Comparison of ENCODE assay signal across 2 cellular contexts in the genomic region with DNA sequence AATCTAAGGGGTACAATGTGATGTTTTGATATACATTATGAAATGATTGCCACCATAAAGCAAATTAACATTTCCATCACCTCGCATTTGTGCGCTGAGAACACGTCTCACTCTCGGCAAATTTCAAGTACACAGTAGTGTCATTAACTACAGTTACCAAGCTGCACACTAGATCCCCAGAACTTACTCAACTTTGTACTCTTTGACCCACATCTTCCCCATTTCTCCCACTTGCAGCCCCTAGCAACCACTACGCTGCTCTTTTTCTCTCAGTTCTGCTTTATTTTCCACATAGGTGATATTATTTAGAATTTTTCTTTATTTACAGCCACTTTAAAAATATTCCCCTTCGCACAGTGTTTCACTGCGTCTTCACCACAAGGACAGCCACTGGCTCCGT.
TF ChIP-seq lines count a peak whose summit lies in the region.

No MANE protein-coding gene starts in this region.

TF ChIP-seq in GM23338, 12 proteins besides CTCF, POLR2A, EP300 and RAD21 (continues in another document):
- TF ChIP-seq STAT1 (IDR thresholded peaks at IDR 0.05; ENCODE audit: unreplicated experiment) = no peak
- TF ChIP-seq ZNF114 (CRISPR knock-in tag; IDR thresholded peaks at IDR 0.05) = no peak
- TF ChIP-seq CREB1 (CRISPR knock-in tag; IDR thresholded peaks at IDR 0.05; ENCODE audit: low read depth) = no peak
- no peak for TF ChIP-seq ZNF331 (CRISPR knock-in tag; IDR thresholded peaks at IDR 0.05; ENCODE audit: low read depth)
- no peak for TF ChIP-seq EZH2phosphoT487 (IDR thresholded peaks at IDR 0.05; ENCODE audit: unreplicated experiment)
- TF ChIP-seq NANOG (IDR thresholded peaks at IDR 0.05; ENCODE audit: borderline replicate concordance) = no peak
- TF ChIP-seq JUNB (IDR thresholded peaks at IDR 0.05; ENCODE audit: unreplicated experiment) = no peak
- TF ChIP-seq EZH2 (IDR thresholded peaks at IDR 0.05; ENCODE audit: low read depth, unreplicated experiment) = no peak
- TF ChIP-seq, protein P1, sequence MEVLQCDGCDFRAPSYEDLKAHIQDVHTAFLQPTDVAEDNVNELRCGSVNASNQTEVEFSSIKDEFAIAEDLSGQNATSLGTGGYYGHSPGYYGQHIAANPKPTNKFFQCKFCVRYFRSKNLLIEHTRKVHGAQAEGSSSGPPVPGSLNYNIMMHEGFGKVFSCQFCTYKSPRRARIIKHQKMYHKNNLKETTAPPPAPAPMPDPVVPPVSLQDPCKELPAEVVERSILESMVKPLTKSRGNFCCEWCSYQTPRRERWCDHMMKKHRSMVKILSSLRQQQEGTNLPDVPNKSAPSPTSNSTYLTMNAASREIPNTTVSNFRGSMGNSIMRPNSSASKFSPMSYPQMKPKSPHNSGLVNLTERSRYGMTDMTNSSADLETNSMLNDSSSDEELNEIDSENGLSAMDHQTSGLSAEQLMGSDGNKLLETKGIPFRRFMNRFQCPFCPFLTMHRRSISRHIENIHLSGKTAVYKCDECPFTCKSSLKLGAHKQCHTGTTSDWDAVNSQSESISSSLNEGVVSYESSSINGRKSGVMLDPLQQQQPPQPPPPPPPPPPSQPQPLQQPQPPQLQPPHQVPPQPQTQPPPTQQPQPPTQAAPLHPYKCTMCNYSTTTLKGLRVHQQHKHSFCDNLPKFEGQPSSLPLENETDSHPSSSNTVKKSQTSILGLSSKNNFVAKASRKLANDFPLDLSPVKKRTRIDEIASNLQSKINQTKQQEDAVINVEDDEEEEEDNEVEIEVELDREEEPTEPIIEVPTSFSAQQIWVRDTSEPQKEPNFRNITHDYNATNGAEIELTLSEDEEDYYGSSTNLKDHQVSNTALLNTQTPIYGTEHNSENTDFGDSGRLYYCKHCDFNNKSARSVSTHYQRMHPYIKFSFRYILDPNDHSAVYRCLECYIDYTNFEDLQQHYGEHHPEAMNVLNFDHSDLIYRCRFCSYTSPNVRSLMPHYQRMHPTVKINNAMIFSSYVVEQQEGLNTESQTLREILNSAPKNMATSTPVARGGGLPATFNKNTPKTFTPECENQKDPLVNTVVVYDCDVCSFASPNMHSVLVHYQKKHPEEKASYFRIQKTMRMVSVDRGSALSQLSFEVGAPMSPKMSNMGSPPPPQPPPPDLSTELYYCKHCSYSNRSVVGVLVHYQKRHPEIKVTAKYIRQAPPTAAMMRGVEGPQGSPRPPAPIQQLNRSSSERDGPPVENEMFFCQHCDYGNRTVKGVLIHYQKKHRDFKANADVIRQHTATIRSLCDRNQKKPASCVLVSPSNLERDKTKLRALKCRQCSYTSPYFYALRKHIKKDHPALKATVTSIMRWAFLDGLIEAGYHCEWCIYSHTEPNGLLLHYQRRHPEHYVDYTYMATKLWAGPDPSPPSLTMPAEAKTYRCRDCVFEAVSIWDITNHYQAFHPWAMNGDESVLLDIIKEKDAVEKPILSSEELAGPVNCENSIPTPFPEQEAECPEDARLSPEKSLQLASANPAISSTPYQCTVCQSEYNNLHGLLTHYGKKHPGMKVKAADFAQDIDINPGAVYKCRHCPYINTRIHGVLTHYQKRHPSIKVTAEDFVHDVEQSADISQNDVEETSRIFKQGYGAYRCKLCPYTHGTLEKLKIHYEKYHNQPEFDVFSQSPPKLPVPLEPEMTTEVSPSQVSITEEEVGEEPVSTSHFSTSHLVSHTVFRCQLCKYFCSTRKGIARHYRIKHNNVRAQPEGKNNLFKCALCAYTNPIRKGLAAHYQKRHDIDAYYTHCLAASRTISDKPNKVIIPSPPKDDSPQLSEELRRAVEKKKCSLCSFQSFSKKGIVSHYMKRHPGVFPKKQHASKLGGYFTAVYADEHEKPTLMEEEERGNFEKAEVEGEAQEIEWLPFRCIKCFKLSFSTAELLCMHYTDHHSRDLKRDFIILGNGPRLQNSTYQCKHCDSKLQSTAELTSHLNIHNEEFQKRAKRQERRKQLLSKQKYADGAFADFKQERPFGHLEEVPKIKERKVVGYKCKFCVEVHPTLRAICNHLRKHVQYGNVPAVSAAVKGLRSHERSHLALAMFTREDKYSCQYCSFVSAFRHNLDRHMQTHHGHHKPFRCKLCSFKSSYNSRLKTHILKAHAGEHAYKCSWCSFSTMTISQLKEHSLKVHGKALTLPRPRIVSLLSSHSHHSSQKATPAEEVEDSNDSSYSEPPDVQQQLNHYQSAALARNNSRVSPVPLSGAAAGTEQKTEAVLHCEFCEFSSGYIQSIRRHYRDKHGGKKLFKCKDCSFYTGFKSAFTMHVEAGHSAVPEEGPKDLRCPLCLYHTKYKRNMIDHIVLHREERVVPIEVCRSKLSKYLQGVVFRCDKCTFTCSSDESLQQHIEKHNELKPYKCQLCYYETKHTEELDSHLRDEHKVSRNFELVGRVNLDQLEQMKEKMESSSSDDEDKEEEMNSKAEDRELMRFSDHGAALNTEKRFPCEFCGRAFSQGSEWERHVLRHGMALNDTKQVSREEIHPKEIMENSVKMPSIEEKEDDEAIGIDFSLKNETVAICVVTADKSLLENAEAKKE (CRISPR knock-in tag; IDR thresholded peaks at IDR 0.05) = no peak
- no peak for TF ChIP-seq POLR2AphosphoS5 (IDR thresholded peaks at IDR 0.05; ENCODE audit: low read depth)
- TF ChIP-seq, protein P2, sequence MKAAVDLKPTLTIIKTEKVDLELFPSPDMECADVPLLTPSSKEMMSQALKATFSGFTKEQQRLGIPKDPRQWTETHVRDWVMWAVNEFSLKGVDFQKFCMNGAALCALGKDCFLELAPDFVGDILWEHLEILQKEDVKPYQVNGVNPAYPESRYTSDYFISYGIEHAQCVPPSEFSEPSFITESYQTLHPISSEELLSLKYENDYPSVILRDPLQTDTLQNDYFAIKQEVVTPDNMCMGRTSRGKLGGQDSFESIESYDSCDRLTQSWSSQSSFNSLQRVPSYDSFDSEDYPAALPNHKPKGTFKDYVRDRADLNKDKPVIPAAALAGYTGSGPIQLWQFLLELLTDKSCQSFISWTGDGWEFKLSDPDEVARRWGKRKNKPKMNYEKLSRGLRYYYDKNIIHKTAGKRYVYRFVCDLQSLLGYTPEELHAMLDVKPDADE (IDR thresholded peaks at IDR 0.05) = no peak

TF ChIP-seq in K562, 482 proteins besides CTCF, POLR2A, EP300 and RAD21:
- TF ChIP-seq RBM22 (IDR thresholded peaks at IDR 0.05; ENCODE audit: low read depth, low read length, poor library complexity, severe bottlenecking) (no peak), ZNF449 (CRISPR knock-in tag; IDR thresholded peaks at IDR 0.05) (no peak), RBM14 (IDR thresholded peaks at IDR 0.05; ENCODE audit: borderline replicate concordance, insufficient read depth, low read depth, low read length) (no peak), PTRF (tag; IDR thresholded peaks at IDR 0.05) (no peak), ZSCAN32 (CRISPR knock-in tag; IDR thresholded peaks at IDR 0.05) (no peak), ZNF778 (CRISPR knock-in tag; IDR thresholded peaks at IDR 0.05) (no peak)
